1 cellular context compared by ENCODE assay signal in the genomic region with DNA sequence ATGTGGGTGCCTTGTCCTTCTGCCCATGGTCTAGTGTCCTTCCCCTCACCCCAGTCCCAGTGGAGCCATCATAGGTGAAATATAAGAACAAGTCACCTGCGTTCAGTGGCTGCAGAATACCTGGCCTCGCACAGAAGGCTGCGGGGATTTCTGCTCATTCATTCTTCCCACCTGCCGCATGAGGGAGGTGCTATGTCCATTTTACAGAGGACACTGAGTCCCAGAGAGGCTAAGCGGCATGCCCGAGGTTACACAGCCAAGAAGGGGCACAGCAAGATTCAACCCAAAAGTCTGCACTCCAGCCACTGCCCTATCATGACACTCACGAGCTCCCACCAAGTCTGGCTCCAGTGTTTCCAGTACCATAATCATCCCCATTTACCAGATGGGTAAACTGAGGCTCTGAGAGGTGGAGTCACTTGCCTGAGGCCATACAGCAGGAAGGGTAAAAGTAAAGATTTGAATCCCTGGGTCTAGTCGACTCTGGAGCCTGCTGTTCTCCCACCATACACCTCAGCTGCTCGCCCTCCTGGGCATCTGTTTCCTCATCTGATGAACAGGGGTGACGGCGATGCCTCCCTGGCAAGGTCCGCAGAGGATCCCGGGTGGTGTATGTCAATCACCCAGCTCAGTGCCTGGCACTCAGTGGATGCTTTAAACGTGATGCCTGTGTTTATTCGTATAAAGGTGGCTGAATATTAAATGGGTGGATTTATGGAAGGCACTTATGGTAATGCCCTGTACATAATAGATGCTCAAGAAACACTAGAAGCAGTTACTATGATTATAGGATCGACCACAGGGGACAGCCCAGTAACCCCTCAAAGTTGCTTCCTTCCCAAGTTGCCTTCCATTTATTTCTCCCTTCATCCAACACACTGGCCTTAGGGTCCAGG.
TF ChIP-seq lines count a peak whose summit lies in the region.

No MANE protein-coding gene starts in this region.

TF ChIP-seq in HCT116, 20 proteins besides CTCF, POLR2A, EP300 and RAD21 (continued from another document):
- TF ChIP-seq ZNF274 (IDR thresholded peaks at IDR 0.05; ENCODE audit: low read depth, low read length) (no peak), SIN3A (IDR thresholded peaks at IDR 0.05; ENCODE audit: low read depth) (no peak), TCF7L2 (IDR thresholded peaks at IDR 0.05; ENCODE audit: borderline replicate concordance, extremely low read depth, insufficient read depth, insufficient read length) (no peak)
